Comparison of ENCODE assay signal across 23 cellular contexts in the genomic region with DNA sequence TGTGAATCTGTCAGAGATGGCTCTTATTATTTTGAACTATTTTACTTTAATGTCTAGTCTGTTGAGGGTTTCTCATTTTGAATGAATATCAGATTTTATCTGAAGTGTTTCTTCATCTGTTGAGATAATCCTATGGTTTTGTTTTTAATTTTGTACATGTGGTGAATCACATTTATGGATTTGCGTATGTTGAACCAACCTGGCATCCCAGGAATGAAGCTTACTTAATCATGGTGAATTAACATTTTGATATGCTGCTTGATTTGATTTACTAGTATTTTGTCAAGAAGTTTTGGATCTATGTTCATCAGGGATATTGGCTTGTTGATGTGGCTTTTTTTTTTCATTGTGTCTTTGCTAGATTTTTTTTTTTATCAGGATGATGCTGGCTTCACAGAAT.
DNase-seq lines count a peak whose midpoint lies in the region; ATAC-seq, FAIRE-seq and TF ChIP-seq lines count a peak whose summit lies in the region.
"Had no signal": no experiment of that assay in that cellular context is flagged by ENCODE, and none has a peak within 500 bp of the region (broad histone marks: within the 10 kb centered on the region; RNA-seq: fewer than 3 reads in every experiment).

No MANE protein-coding gene starts in this region.

- DNase-seq in D721Med (ENCODE audit: insufficient read length, low spot score) (no peak), HS-5 (ENCODE audit: low read depth) (peak; percentile 50), dedifferentiated amniotic fluid mesenchymal stem cell (ENCODE audit: extremely low spot score) (peak; percentile 45), iris pigment epithelial cell (ENCODE audit: low read depth) (peak; percentile 50), HuH-7.5 (ENCODE audit: low spot score) (no peak), NCI-H2196 treated with DMSO at 0.1 percent for 48 hours (lab: John Stamatoyannopoulos, UW; ENCODE audit: unreplicated experiment) (no peak)
- no peak for DNase-seq in activated CD8-positive, alpha-beta memory T cell treated with anti-CD3 and anti-CD28 coated beads for 24 hours
- DNase-seq: C1 segment of cervical spinal cord; Caco-2; CD4-positive, alpha-beta memory T cell; DMS 273 treated with DMSO at 0.1 percent for 48 hours; DMS79; H9; KBM-7; MG63; NCI-H2029; NCI-H510A; NCI-H69; SHP77 had no signal

- TF ChIP-seq CTCF in D721Med (IDR thresholded peaks at IDR 0.05; ENCODE audit: insufficient read depth, missing control alignments): no peak

- no peak for ATAC-seq in GM18907 (IDR thresholded peaks at IDR 0.05; ENCODE audit: unreplicated experiment)
- ATAC-seq: Panc1 had no signal

- peak; percentile 29 for FAIRE-seq in D721Med (lab: Jason Lieb, UNC)
- FAIRE-seq: A204.1, HTR-8/SVneo had no signal

Comparison
In these comparisons a context has a peak if more than half of its experiments do, and no peak if none do; other contexts are left out.
1. DNase-seq: peak in HS-5 (single experiment), dedifferentiated amniotic fluid mesenchymal stem cell (single experiment) and iris pigment epithelial cell (single experiment); none in D721Med (single experiment), HuH-7.5 (single experiment), activated CD8-positive, alpha-beta memory T cell treated with anti-CD3 and anti-CD28 coated beads for 24 hours (single experiment) and NCI-H2196 treated with DMSO at 0.1 percent for 48 hours (single experiment).